8 cellular contexts compared by ENCODE assay signal in the genomic region with DNA sequence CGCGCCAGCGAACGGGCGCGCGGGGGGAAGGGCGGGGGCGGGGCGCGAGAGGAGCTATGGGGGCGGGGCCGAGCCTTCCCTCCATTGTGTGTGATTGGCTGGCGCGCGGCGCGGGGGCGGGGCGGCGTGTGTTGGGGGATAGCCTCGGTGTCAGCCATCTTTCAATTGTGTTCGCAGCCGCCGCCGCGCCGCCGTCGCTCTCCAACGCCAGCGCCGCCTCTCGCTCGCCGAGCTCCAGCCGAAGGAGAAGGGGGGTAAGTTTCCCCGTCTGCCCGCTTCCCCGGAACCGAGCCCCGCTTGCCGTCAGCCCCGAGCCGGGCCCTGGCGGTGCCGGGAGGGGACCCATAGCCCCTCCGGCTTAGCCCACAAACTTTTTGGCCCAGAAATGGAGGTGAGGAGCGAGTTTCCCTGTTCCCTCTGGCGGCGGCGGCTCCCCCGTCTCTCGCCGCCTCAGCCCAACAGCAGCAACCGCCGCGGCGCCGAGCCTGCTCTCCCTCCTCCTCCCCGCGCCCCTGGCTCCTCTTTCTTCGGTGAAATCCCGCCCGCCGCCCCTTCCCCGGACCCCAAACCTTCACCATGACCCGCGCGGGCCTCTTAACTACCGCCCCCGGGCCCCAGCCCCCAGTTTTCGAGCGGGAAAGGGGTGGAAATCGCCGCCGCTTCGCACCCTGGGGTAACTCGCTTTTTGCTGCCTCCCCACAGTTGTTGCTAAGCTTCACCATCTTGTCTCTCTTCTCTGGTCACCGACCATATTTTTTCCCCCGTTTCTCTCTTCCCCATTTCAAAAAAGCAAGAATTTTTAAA. TPM values are rescaled to one million over a fixed set of nuclear protein-coding genes. Genes with fewer than 3 reads are reported as not detected.
A peak's percentile ranks its signal among the peaks of the same experiment; 100 is the strongest.
DNase-seq lines count a peak whose midpoint lies in the region; ATAC-seq and TF ChIP-seq lines count a peak whose summit lies in the region.

A gene (plus strand): TSS at position 159 of the 804 bp plus-strand sequence. CDS start 1,636 bp downstream, outside the sequence.

- peak within 1 kb of the TSS; percentile 98 for H3K27ac Mint-ChIP-seq in HFFc6
- peak within 1 kb of the TSS; percentile 98 for H3K27ac Mint-ChIP-seq in activated naive CD4-positive, alpha-beta T cell treated with anti-CD3 and anti-CD28 coated beads for 36 hours

- intact Hi-C loops in activated naive CD4-positive, alpha-beta T cell treated with anti-CD3 and anti-CD28 coated beads for 36 hours (cut with micrococcal nuclease), result loop anchor here (1.0 to 10.0 kb wide), 12 partner anchors 63 to 675 kb away; a partner anchor contains a TSS

- peaks cover 38% of the 10 kb centered on the region for H3K4me1 Mint-ChIP-seq in HFFc6 (ENCODE audit: low read depth)
- H3K4me1 Mint-ChIP-seq in activated naive CD4-positive, alpha-beta T cell treated with anti-CD3 and anti-CD28 coated beads for 36 hours (ENCODE audit: low read depth), result peaks cover 37% of the 10 kb centered on the region

- H3K36me3 ChIP-seq in gastroesophageal sphincter, result peaks cover 0 to 35% of the 10 kb centered on the region in 2 donors

- peak; percentile 87 for DNase-seq in GM04504 (ENCODE audit: low read depth)
- peak; percentile 95 for DNase-seq in HFFc6
- DNase-seq in NB4 (ENCODE audit: low read depth), result peak; percentile 95
- DNase-seq in SK-N-DZ (ENCODE audit: low spot score), result peak; percentile 88
- DNase-seq in activated naive CD4-positive, alpha-beta T cell treated with anti-CD3 and anti-CD28 coated beads for 36 hours, result peak; percentile 98
- DNase-seq in nucleus accumbens (lab: John Stamatoyannopoulos, UW), result peak; percentile 31 to 99 (median 94)
- DNase-seq in superior temporal gyrus (ENCODE audit: extremely low spot score), result peak; percentile 91

- no peak for TF ChIP-seq EP300 in gastroesophageal sphincter (IDR thresholded peaks at IDR 0.05)

- WGBS in gastroesophageal sphincter (ENCODE audit: low coverage in 1 of 2), 2 donors, result 0% methylated on average over 1 to 2 of the region's 81 CpGs

- no peaks in the 10 kb centered on the region for H3K27me3 ChIP-seq in gastroesophageal sphincter

- H3K4me3 Mint-ChIP-seq in HFFc6, result peak within 1 kb of the TSS; percentile 98
- peak within 1 kb of the TSS; percentile 100 for H3K4me3 Mint-ChIP-seq in activated naive CD4-positive, alpha-beta T cell treated with anti-CD3 and anti-CD28 coated beads for 36 hours

- peaks cover 8 to 53% (median 22%) of the 10 kb centered on the region in 3 donors for H3K4me1 ChIP-seq in gastroesophageal sphincter

- H3K36me3 Mint-ChIP-seq in HFFc6 (ENCODE audit: low read depth), result peaks cover 26% of the 10 kb centered on the region
- peaks cover 34% of the 10 kb centered on the region for H3K36me3 Mint-ChIP-seq in activated naive CD4-positive, alpha-beta T cell treated with anti-CD3 and anti-CD28 coated beads for 36 hours (ENCODE audit: low read depth)

- ATAC-seq in gastroesophageal sphincter, result peak; percentile 92

- CTCF ChIA-PET in activated naive CD4-positive, alpha-beta T cell treated with anti-CD3 and anti-CD28 coated beads for 36 hours (lab: Charles Lee), result interaction anchor here (0.6 to 1.7 kb wide), 7 partner anchors 10 to 75 kb away, joined by 3 to 6 read pairs (median 3); a partner anchor contains a TSS

- H3K4me3 ChIP-seq in NB4 (ENCODE audit: low read depth, low read length), result peak within 1 kb of the TSS; percentile 95
- H3K4me3 ChIP-seq in gastroesophageal sphincter, result peak within 1 kb of the TSS; percentile 75 to 85

- TF ChIP-seq CTCF in HFFc6 (IDR thresholded peaks at IDR 0.05), result no peak; the same call in 1 of the 2 replicates
- TF ChIP-seq CTCF in NB4 (IDR thresholded peaks at IDR 0.05; ENCODE audit: low read depth, low read length), result no peak
- TF ChIP-seq CTCF in gastroesophageal sphincter (IDR thresholded peaks at IDR 0.05), result peak in 3 of 4 experiments; percentile 12 to 34 (median 29)

- H3K9me3 ChIP-seq in gastroesophageal sphincter, result no peaks in the 10 kb centered on the region

- H3K27me3 Mint-ChIP-seq in HFFc6 (ENCODE audit: insufficient read depth), result peaks cover 2% of the 10 kb centered on the region
- no peaks in the 10 kb centered on the region for H3K27me3 Mint-ChIP-seq in activated naive CD4-positive, alpha-beta T cell treated with anti-CD3 and anti-CD28 coated beads for 36 hours (ENCODE audit: low read depth)

- H3K27ac ChIP-seq in gastroesophageal sphincter, result peak within 1 kb of the TSS; percentile 97 to 99 (median 98)

- no peaks in the 10 kb centered on the region for H3K9me3 Mint-ChIP-seq in HFFc6
- no peaks in the 10 kb centered on the region for H3K9me3 Mint-ChIP-seq in activated naive CD4-positive, alpha-beta T cell treated with anti-CD3 and anti-CD28 coated beads for 36 hours

- TF ChIP-seq POLR2A in NB4 (IDR thresholded peaks at IDR 0.05; ENCODE audit: extremely low read depth, insufficient read length), result peak; percentile 80
- peak; percentile 95 to 96 for TF ChIP-seq POLR2A in gastroesophageal sphincter (IDR thresholded peaks at IDR 0.05)

RNA-seq across cellular contexts. Expression of the gene that starts here (rescaled TPM):
- total RNA-seq in HFFc6 (2021; fragmentation: NEBNext Ultra II Directional; extraction: Animal tissue kit (Norgen Biotek cat#: 25700)), result 100 to 1,000 TPM; 307 to 338 (median 326) TPM
- polyA plus RNA-seq in SK-N-DZ (2014; cell fraction: cytosol; rRNA removed), result 922 and 989 TPM in 2 replicates
- polyA plus RNA-seq in SK-N-DZ (2014; cell fraction: nucleus; rRNA removed), result 546 and 570 TPM in 2 replicates
- 100 to 1,000 TPM; 325 to 332 TPM for total RNA-seq in activated naive CD4-positive, alpha-beta T cell treated with anti-CD3 and anti-CD28 coated beads for 36 hours
- 100 to 1,000 TPM; 309 to 383 (median 364) TPM for total RNA-seq in gastroesophageal sphincter

Comparison
In these comparisons a context has a peak if more than half of its experiments do, and no peak if none do; other contexts are left out.
1. Peak in every context shown above with its lines: DNase-seq, ATAC-seq, H3K4me3 ChIP-seq and H3K27ac ChIP-seq.
2. CTCF ChIP-seq: peak in gastroesophageal sphincter (3 of 4); none in HFFc6 (single experiment) and NB4 (single experiment).